In genomic region chrX:31240982-31241381, GRCh38 we compare ENCODE assay signal across 24 cellular contexts.
DNase-seq lines count a peak whose midpoint lies in the region; ATAC-seq, FAIRE-seq and TF ChIP-seq lines count a peak whose summit lies in the region.
"Had no signal": no experiment of that assay in that cellular context is flagged by ENCODE, and none has a peak within 500 bp of the region (broad histone marks: within the 10 kb centered on the region; RNA-seq: fewer than 3 reads in every experiment).

No MANE protein-coding gene starts in this region.

- peaks cover 2% of the 10 kb centered on the region for H3K4me1 Mint-ChIP-seq in CD14-positive monocyte
- H3K4me1 Mint-ChIP-seq: CD4-positive, CD25-positive, alpha-beta regulatory T cell; T-cell had no signal

- no peaks in the 10 kb centered on the region for H3K9me3 Mint-ChIP-seq in CD14-positive monocyte
- H3K9me3 Mint-ChIP-seq: CD4-positive, CD25-positive, alpha-beta regulatory T cell; GM23338; T-cell; T-helper 2 cell treated with Interferon-gamma antibody and Interleukin-4, amounts not matched to agents 5 μg/mL and 100 μg/mL, for 36 hours had no signal

- peak; percentile 36 for ATAC-seq in GM19395 (IDR thresholded peaks at IDR 0.05; ENCODE audit: unreplicated experiment)
- ATAC-seq in GM12878: peak; percentile 53
- no peak for ATAC-seq in SK-N-SH treated with all-trans-retinoic acid at 6 μM for 48 hours
- ATAC-seq: GM23338, T-cell had no signal

- H2AFZ ChIP-seq in GM12878 (ENCODE audit: control insufficient read depth, low read depth, low read length): no peak overlapping the region
- H2AFZ ChIP-seq: GM23338 had no signal

- H3K4me1 ChIP-seq in DOHH2 (ENCODE audit: control insufficient read depth, low read length): peaks cover 54% of the 10 kb centered on the region
- H3K4me1 ChIP-seq in GM12878 (ENCODE audit: control insufficient read depth, insufficient read depth, low read length): no peaks in the 10 kb centered on the region; the same call in 1 of the 2 replicates
- H3K4me1 ChIP-seq: HAP-1 had no signal

- H3K9me3 ChIP-seq in DOHH2 (ENCODE audit: control insufficient read depth, insufficient read depth, low read length) (no peaks in the 10 kb centered on the region), GM12878 (replicated peaks; ENCODE audit: control insufficient read depth, insufficient read depth, low read length) (no peaks in the 10 kb centered on the region)
- H3K9me3 ChIP-seq: HAP-1 had no signal

- TF ChIP-seq RAD21 in GM12878 (IDR thresholded peaks at IDR 0.05; ENCODE audit: insufficient read depth, low read depth, low read length): no peak

- FAIRE-seq in GM12878 (lab: Jason Lieb, UNC): no peak
- FAIRE-seq: A204.1 had no signal

- 31% methylated on average over 3 of the region's 3 CpGs for whole genome bisulfite sequencing in GM12878 (ENCODE audit: insufficient coverage, insufficient replicate concordance, low lambda C conversion rate, missing lambda C conversion rate)

- no peaks in the 10 kb centered on the region for H3F3A ChIP-seq in DOHH2 (ENCODE audit: control insufficient read depth, insufficient read depth)

- no peaks in the 10 kb centered on the region for H3K36me3 Mint-ChIP-seq in CD14-positive monocyte
- H3K36me3 Mint-ChIP-seq: CD4-positive, CD25-positive, alpha-beta regulatory T cell; T-cell had no signal

- no peaks in the 10 kb centered on the region for H4K20me1 ChIP-seq in DOHH2 (ENCODE audit: control insufficient read depth, insufficient read depth, low read depth, low read length)
- H4K20me1 ChIP-seq in GM12878 (ENCODE audit: control insufficient read depth, insufficient read depth): no peaks in the 10 kb centered on the region

- H3K27ac Mint-ChIP-seq in CD14-positive monocyte: no peak overlapping the region
- H3K27ac Mint-ChIP-seq: CD4-positive, CD25-positive, alpha-beta regulatory T cell; GM23338; T-cell; T-helper 2 cell treated with Interferon-gamma antibody and Interleukin-4, amounts not matched to agents 5 μg/mL and 100 μg/mL, for 36 hours had no signal

- H3K27me3 Mint-ChIP-seq in CD14-positive monocyte (ENCODE audit: low read depth in 3 of 3): peaks cover 0 to 5% (median 2%) of the 10 kb centered on the region in 3 donors
- H3K27me3 Mint-ChIP-seq: CD4-positive, CD25-positive, alpha-beta regulatory T cell had no signal

- 0 out of 2 replicates have a peak overlapping the region, but pooled peaks have one; percentile 12 for H3K27ac ChIP-seq in DOHH2 (ENCODE audit: low read depth, low read length)
- peak overlapping the region; percentile 32; the same call in 1 of the 2 replicates for H3K27ac ChIP-seq in GM12878 (ENCODE audit: control insufficient read depth, insufficient read depth)
- H3K27ac ChIP-seq: KMS-11, RWPE1, SK-N-MC had no signal

- H3K36me3 ChIP-seq in DOHH2 (ENCODE audit: control insufficient read depth, low read length): no peaks in the 10 kb centered on the region
- no peaks in the 10 kb centered on the region for H3K36me3 ChIP-seq in GM12878 (ENCODE audit: control insufficient read depth in 2 of 2, insufficient read depth in 2 of 2, low read length in 1 of 2)
- H3K36me3 ChIP-seq: HAP-1 had no signal

- SMC1A ChIA-PET in GM12878 (lab: Charles Lee; ENCODE audit: uncharacterized antibody, unreplicated experiment): interaction anchor here (0.7 to 5.2 kb wide), 6 partner anchors 12 to 74 kb away, joined by 3 to 30 read pairs (median 4); no protein-coding TSS in a partner anchor

- POLR2A ChIA-PET in GM12878 (lab: Charles Lee): no interaction called here

- no peak overlapping the region; the same call in 1 of the 2 replicates for H3K9ac ChIP-seq in GM12878 (ENCODE audit: control insufficient read depth, insufficient read depth, low read length)
- H3K9ac ChIP-seq: KMS-11 had no signal

- peak; percentile 34 for DNase-seq in MV-4-11 (lab: John Stamatoyannopoulos, UW)
- DNase-seq in GM12878 (ENCODE audit: low read depth, low spot score): no peak
- no peak for DNase-seq in CD14-positive monocyte (ENCODE audit: low spot score)
- DNase-seq in NCI-H146 (lab: John Stamatoyannopoulos, UW): no peak
- DNase-seq: CD4-positive, CD25-positive, alpha-beta regulatory T cell; COR-L47; DMS79; IMR-90; NCI-H1105; NCI-H2171; NCI-H345; NCI-H774; SHP77 treated with DMSO at 0.1 percent for 48 hours; T-cell had no signal

- TF ChIP-seq POLR2A in GM12878 (IDR thresholded peaks at IDR 0.05; ENCODE audit: low read depth, low read length): no peak

- CTCF ChIA-PET in GM12878 (lab: Yijun Ruan, JAX): interaction anchor here (0.9 kb wide), 1 partner anchor 38 kb away, joined by 3 read pairs; no protein-coding TSS in a partner anchor

- RAD21 ChIA-PET in GM12878 (lab: Charles Lee; ENCODE audit: unreplicated experiment): interaction anchor here (0.6 to 1.6 kb wide), 2 partner anchors 17 to 25 kb away, joined by 3 read pairs; no protein-coding TSS in a partner anchor

- H3K27me3 ChIP-seq in DOHH2 (ENCODE audit: control insufficient read depth, low read length): no peaks in the 10 kb centered on the region
- H3K27me3 ChIP-seq in GM12878 (replicated peaks in 1 of 2; ENCODE audit: control insufficient read depth in 2 of 2, insufficient read depth in 2 of 2, low read length in 1 of 2): no peaks in the 10 kb centered on the region; a peak in 1 of 4 replicates

- TF ChIP-seq CTCF in DOHH2 (IDR thresholded peaks at IDR 0.05; ENCODE audit: low read depth, low read length, poor library complexity, severe bottlenecking) (no peak), GM12878 (IDR thresholded peaks at IDR 0.05 in 2 of 3, conservative IDR thresholded peaks at IDR 0.05 in 1 of 3; ENCODE audit: control insufficient read depth in 2 of 3, extremely low read depth in 1 of 3, insufficient read depth in 1 of 3, low read depth in 3 of 3, low read length in 3 of 3) (no peak), CD14-positive monocyte (IDR thresholded peaks at IDR 0.05) (no peak)

- BruUV-seq in GM12878 (replicated peaks; lab: Mats Ljungman, UMichigan): no TSS peak

- no peak overlapping the region for H3K4me3 Mint-ChIP-seq in CD14-positive monocyte
- H3K4me3 Mint-ChIP-seq: GM23338; T-cell; T-helper 2 cell treated with Interferon-gamma antibody and Interleukin-4, amounts not matched to agents 5 μg/mL and 100 μg/mL, for 36 hours had no signal

- H3K79me2 ChIP-seq in DOHH2 (ENCODE audit: control insufficient read depth, low read length) (no peaks in the 10 kb centered on the region), GM12878 (ENCODE audit: control insufficient read depth, insufficient read depth, low read length) (no peaks in the 10 kb centered on the region)

- no peak for TF ChIP-seq EP300 in GM12878 (IDR thresholded peaks at IDR 0.05; ENCODE audit: borderline replicate concordance in 1 of 2, control insufficient read depth in 1 of 2, low read depth in 2 of 2, low read length in 2 of 2)

- H3K4me3 ChIP-seq in DOHH2 (ENCODE audit: low read length): no peak overlapping the region
- no peak overlapping the region for H3K4me3 ChIP-seq in GM12878
- H3K4me3 ChIP-seq: GM23338, HAP-1, SK-N-MC had no signal

- H3K4me2 ChIP-seq in DOHH2 (ENCODE audit: low read length): peak overlapping the region; percentile 14; the same call in 1 of the 2 replicates
- peak overlapping the region; percentile 30; the same call in 1 of the 2 replicates for H3K4me2 ChIP-seq in GM12878 (ENCODE audit: control insufficient read depth, insufficient read depth)
- H3K4me2 ChIP-seq: GM23338, KMS-11 had no signal

- intact Hi-C loops in GM12878 (cut with micrococcal nuclease; ENCODE audit: unreplicated experiment) (no loop called here), CD14-positive monocyte (cut with micrococcal nuclease) (no loop called here)

- in situ Hi-C loops in GM12878 (cut with MboI): no loop called here

- no peaks in the 10 kb centered on the region for H3K9me2 ChIP-seq in DOHH2 (replicated peaks; ENCODE audit: control insufficient read depth, low read length)

TF ChIP-seq in GM12878, 131 proteins besides CTCF, POLR2A, EP300 and RAD21 (continues in another document):
- TF ChIP-seq RCOR1 (conservative IDR thresholded peaks at IDR 0.05; ENCODE audit: low read depth, low read length): no peak
- no peak for TF ChIP-seq KDM1A (IDR thresholded peaks at IDR 0.05; ENCODE audit: borderline replicate concordance)

TF ChIP-seq in SK-N-SH treated with all-trans-retinoic acid at 6 μM for 48 hours, 23 proteins besides CTCF, POLR2A, EP300 and RAD21 (continues in another document):
- TF ChIP-seq ISL1 (CRISPR knock-in tag; IDR thresholded peaks at IDR 0.05): no peak
- TF ChIP-seq CREB5 (CRISPR knock-in tag; IDR thresholded peaks at IDR 0.05; ENCODE audit: low read depth): no peak
- no peak for TF ChIP-seq TCF4 (CRISPR knock-in tag; IDR thresholded peaks at IDR 0.05; ENCODE audit: borderline replicate concordance)
- no peak for TF ChIP-seq TSHZ2 (CRISPR knock-in tag; IDR thresholded peaks at IDR 0.05)
- TF ChIP-seq GLIS3 (CRISPR knock-in tag; IDR thresholded peaks at IDR 0.05): no peak
